In the genomic region with DNA sequence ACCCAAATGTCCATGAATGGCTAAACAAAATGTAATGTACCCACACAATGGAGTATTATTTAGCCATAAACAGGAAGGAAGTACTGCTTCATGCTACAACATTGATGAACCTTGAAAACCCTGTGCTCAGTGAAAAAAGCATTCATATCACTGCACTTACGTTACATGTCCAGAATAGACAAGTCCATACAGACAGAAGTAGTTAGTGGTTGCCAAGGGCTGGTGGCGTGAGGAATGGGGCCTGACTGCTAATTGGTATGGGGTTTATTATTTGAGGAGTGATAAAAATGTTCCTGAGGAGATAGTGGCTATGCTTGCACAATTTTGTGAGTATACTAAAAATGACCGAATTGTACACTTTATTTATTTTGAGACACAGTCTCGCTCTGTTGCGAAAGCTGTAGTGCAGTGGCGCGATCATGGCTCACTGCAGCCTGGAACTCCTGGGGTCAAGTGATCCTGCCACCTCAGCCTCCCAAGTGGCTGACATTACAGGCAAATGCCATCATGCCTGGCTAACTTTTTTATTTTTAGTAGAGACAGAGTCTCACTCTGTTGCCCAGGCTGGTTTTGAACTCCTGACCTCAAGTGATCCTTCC, we compare ENCODE assay signal across 22 cellular contexts. TPM values are rescaled to one million over a fixed set of nuclear protein-coding genes. Genes with fewer than 3 reads are reported as not detected.
A peak's percentile ranks its signal among the peaks of the same experiment; 100 is the strongest.
DNase-seq lines count a peak whose midpoint lies in the region; ATAC-seq, FAIRE-seq and TF ChIP-seq lines count a peak whose summit lies in the region.
"Had no signal": no experiment of that assay in that cellular context is flagged by ENCODE, and none has a peak within 500 bp of the region (broad histone marks: within the 10 kb centered on the region; RNA-seq: fewer than 3 reads in every experiment).

No MANE protein-coding gene starts in this region.

- TF ChIP-seq CTCF in upper lobe of right lung (IDR thresholded peaks at IDR 0.05) (no peak), GM13976 (IDR thresholded peaks at IDR 0.05; ENCODE audit: borderline replicate concordance, control extremely low read depth, extremely low read depth, insufficient read depth, missing control alignments) (no peak)

- no peak overlapping the region for H3K4me3 ChIP-seq in upper lobe of right lung
- H3K4me3 ChIP-seq: GM23248 had no signal

- peak; percentile 62 for ATAC-seq in left lobe of liver
- peak; percentile 32 for ATAC-seq in upper lobe of right lung
- no peak for ATAC-seq in GM21515 (IDR thresholded peaks at IDR 0.05; ENCODE audit: unreplicated experiment)
- no peak for ATAC-seq in HG02938 (IDR thresholded peaks at IDR 0.05; ENCODE audit: unreplicated experiment)
- ATAC-seq: HCT116, SK-N-SH treated with all-trans-retinoic acid at 6 μM for 48 hours had no signal

- intact Hi-C loops in upper lobe of right lung (cut with DNase I), result no loop called here

- no peaks in the 10 kb centered on the region for H3K4me1 ChIP-seq in upper lobe of right lung

- FAIRE-seq in GM12891 (lab: Jason Lieb, UNC), result peak; percentile 83
- FAIRE-seq: GM18507 had no signal

- H3K9me3 ChIP-seq in upper lobe of right lung, result no peaks in the 10 kb centered on the region

- no peak for TF ChIP-seq POLR2A in GM12891 (IDR thresholded peaks at IDR 0.05; ENCODE audit: low read depth, low read length)

- H3K27ac ChIP-seq in upper lobe of right lung, result no peak overlapping the region
- H3K27ac ChIP-seq: GM23248 had no signal

- no peaks in the 10 kb centered on the region for H3K36me3 ChIP-seq in upper lobe of right lung

- in situ Hi-C loops in GM13976 (cut with MboI; ENCODE audit: low sequenced_read_pairs, unreplicated experiment), result no loop called here

- no peaks in the 10 kb centered on the region for H3K27me3 ChIP-seq in upper lobe of right lung

- DNase-seq in GM12891 (ENCODE audit: insufficient read length, low spot score) (no peak), MV-4-11 (lab: John Stamatoyannopoulos, UW) (peak; percentile 61), left lobe of liver (ENCODE audit: low spot score) (peak; percentile 66), upper lobe of right lung (peak; percentile 67), GM13976 (ENCODE audit: low spot score) (no peak)
- DNase-seq: CD4-positive, alpha-beta T cell; GM23248; Kasumi-1; MM.1S; NCI-H1436 treated with DMSO at 0.1 percent for 48 hours; NCI-H2081 treated with DMSO at 0.1 percent for 48 hours; NCI-H524; SHP77 treated with DMSO at 0.1 percent for 48 hours; T-helper 1 cell had no signal

TF ChIP-seq in GM12891, 5 proteins besides CTCF, POLR2A, EP300 and RAD21:
- TF ChIP-seq PAX5 (IDR thresholded peaks at IDR 0.05; ENCODE audit: insufficient read depth, low read length, severe bottlenecking), result no peak
- TF ChIP-seq POU2F2 (IDR thresholded peaks at IDR 0.05; ENCODE audit: low read depth, low read length), result no peak
- no peak for TF ChIP-seq SPI1 (IDR thresholded peaks at IDR 0.05; ENCODE audit: low read depth, low read length)
- no peak for TF ChIP-seq TAF1 (IDR thresholded peaks at IDR 0.05; ENCODE audit: low read depth, low read length)
- no peak for TF ChIP-seq POLR2AphosphoS5 (IDR thresholded peaks at IDR 0.05; ENCODE audit: low read depth, low read length)

RNA-seq across cellular contexts. Expression of a gene that starts 7.7 kb away (rescaled TPM):
- polyA plus RNA-seq in GM12891 (2012; ENCODE audit: low read depth, missing spikeins), result 33.3 TPM
- total RNA-seq in left lobe of liver, result 110 TPM
- 69.0 TPM for total RNA-seq in upper lobe of right lung

RNA-seq across cellular contexts. Expression of a gene that starts 19.9 kb away (rescaled TPM):
- 37.7 TPM for polyA plus RNA-seq in GM12891 (2012; ENCODE audit: low read depth, missing spikeins)
- total RNA-seq in left lobe of liver (31.3 TPM), upper lobe of right lung (53.7 TPM)

RNA-seq across cellular contexts. Expression of a gene that starts 20.1 kb away (rescaled TPM):
- 1,748 TPM for polyA plus RNA-seq in GM12891 (2012; ENCODE audit: low read depth, missing spikeins)
- 430 TPM for total RNA-seq in left lobe of liver
- total RNA-seq in upper lobe of right lung, result 754 TPM

RNA-seq across cellular contexts. Expression of a gene that starts 24.5 kb away (rescaled TPM):
- 7.5 TPM for polyA plus RNA-seq in GM12891 (2012; ENCODE audit: low read depth, missing spikeins)
- total RNA-seq in left lobe of liver (8.8 TPM), upper lobe of right lung (7.5 TPM)

RNA-seq across cellular contexts. Expression of a gene that starts 28.0 kb away (rescaled TPM):
- not detected for polyA plus RNA-seq in GM12891 (2012; ENCODE audit: low read depth, missing spikeins)
- total RNA-seq in left lobe of liver (1.2 TPM), upper lobe of right lung (not detected)
- total RNA-seq: A673; CD4-positive, alpha-beta T cell; GM23248; OCI-LY7; RPMI7951 had no signal
- polyA plus RNA-seq: GM23248 had no signal

Comparison
In these comparisons a context has a peak if more than half of its experiments do, and no peak if none do; other contexts are left out.
1. DNase-seq: peak in MV-4-11 (single experiment), left lobe of liver (single experiment) and upper lobe of right lung (single experiment); none in GM12891 (single experiment) and GM13976 (single experiment).
2. ATAC-seq: peak in left lobe of liver (single experiment) and upper lobe of right lung (single experiment); none in GM21515 (single experiment) and HG02938 (single experiment).